Comparison of ENCODE assay signal across 1 cellular context in the genomic region with DNA sequence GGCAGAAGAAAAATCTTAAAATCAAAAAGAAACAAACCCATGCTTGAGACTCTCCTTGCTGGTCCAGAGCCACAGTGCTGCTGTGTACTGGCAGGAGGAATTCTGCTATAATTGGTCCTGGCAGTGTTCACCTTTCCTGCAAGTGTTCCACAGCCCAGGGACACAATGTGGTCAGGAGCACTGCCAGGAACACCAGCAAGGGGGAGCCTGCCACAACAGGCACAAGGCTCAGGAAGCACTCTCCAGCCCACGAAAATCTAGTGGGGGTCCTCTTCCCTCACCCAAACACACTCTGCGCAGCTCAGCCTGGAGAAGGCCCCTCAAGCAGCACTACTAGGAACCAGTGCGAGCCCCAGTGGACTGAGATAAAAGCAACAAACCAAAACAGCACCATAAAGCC.
TF ChIP-seq lines count a peak whose summit lies in the region.

No MANE protein-coding gene starts in this region.

TF ChIP-seq in HCT116, 20 proteins besides CTCF, POLR2A, EP300 and RAD21 (continued from another document):
- TF ChIP-seq, protein P1, sequence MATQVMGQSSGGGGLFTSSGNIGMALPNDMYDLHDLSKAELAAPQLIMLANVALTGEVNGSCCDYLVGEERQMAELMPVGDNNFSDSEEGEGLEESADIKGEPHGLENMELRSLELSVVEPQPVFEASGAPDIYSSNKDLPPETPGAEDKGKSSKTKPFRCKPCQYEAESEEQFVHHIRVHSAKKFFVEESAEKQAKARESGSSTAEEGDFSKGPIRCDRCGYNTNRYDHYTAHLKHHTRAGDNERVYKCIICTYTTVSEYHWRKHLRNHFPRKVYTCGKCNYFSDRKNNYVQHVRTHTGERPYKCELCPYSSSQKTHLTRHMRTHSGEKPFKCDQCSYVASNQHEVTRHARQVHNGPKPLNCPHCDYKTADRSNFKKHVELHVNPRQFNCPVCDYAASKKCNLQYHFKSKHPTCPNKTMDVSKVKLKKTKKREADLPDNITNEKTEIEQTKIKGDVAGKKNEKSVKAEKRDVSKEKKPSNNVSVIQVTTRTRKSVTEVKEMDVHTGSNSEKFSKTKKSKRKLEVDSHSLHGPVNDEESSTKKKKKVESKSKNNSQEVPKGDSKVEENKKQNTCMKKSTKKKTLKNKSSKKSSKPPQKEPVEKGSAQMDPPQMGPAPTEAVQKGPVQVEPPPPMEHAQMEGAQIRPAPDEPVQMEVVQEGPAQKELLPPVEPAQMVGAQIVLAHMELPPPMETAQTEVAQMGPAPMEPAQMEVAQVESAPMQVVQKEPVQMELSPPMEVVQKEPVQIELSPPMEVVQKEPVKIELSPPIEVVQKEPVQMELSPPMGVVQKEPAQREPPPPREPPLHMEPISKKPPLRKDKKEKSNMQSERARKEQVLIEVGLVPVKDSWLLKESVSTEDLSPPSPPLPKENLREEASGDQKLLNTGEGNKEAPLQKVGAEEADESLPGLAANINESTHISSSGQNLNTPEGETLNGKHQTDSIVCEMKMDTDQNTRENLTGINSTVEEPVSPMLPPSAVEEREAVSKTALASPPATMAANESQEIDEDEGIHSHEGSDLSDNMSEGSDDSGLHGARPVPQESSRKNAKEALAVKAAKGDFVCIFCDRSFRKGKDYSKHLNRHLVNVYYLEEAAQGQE (IDR thresholded peaks at IDR 0.05; ENCODE audit: low read depth), result no peak
- TF ChIP-seq EZH2phosphoT487 (IDR thresholded peaks at IDR 0.05; ENCODE audit: borderline replicate concordance) (no peak), CBX3 (IDR thresholded peaks at IDR 0.05; ENCODE audit: low read depth) (no peak), ELF1 (IDR thresholded peaks at IDR 0.05; ENCODE audit: borderline replicate concordance, low read depth) (no peak)
- TF ChIP-seq, protein P2, sequence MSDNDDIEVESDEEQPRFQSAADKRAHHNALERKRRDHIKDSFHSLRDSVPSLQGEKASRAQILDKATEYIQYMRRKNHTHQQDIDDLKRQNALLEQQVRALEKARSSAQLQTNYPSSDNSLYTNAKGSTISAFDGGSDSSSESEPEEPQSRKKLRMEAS (IDR thresholded peaks at IDR 0.05), result no peak
